In the genomic region with DNA sequence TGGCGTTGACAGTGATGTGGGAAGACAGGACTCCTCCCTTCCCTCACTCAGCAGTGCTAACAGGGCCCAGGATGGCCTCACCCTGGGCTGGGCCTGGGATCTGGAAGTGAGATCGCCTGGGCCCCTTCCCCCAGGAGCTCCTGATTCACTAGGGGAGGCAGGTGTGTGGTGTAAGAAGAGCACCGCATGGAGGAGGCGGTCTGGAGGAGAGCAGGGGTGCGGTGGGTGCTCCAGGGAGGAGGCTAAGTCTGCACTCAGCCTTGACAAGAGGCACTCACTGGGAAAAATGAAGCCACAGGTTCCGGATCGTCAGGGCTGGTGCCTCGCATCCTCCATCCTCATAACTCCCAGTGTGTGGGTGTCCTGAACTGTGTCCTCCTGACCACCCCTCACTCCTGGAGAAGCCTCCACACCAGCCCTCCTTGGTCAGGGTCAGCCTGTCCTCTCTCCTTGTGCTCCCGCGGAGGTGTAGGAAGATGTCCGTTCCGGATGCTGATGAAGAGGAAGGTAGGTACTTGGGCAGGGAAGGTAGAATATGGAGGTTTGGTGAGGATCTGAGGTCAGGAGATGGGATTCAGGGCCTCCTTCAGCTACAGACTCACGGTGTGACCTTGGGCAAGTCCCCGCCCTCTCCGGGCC, we compare ENCODE assay signal across 1 cellular context.
TF ChIP-seq lines count a peak whose summit lies in the region.

No MANE protein-coding gene starts in this region.

TF ChIP-seq in HepG2, 621 proteins besides CTCF, POLR2A, EP300 and RAD21 (continued from another document):
- TF ChIP-seq, protein P1, sequence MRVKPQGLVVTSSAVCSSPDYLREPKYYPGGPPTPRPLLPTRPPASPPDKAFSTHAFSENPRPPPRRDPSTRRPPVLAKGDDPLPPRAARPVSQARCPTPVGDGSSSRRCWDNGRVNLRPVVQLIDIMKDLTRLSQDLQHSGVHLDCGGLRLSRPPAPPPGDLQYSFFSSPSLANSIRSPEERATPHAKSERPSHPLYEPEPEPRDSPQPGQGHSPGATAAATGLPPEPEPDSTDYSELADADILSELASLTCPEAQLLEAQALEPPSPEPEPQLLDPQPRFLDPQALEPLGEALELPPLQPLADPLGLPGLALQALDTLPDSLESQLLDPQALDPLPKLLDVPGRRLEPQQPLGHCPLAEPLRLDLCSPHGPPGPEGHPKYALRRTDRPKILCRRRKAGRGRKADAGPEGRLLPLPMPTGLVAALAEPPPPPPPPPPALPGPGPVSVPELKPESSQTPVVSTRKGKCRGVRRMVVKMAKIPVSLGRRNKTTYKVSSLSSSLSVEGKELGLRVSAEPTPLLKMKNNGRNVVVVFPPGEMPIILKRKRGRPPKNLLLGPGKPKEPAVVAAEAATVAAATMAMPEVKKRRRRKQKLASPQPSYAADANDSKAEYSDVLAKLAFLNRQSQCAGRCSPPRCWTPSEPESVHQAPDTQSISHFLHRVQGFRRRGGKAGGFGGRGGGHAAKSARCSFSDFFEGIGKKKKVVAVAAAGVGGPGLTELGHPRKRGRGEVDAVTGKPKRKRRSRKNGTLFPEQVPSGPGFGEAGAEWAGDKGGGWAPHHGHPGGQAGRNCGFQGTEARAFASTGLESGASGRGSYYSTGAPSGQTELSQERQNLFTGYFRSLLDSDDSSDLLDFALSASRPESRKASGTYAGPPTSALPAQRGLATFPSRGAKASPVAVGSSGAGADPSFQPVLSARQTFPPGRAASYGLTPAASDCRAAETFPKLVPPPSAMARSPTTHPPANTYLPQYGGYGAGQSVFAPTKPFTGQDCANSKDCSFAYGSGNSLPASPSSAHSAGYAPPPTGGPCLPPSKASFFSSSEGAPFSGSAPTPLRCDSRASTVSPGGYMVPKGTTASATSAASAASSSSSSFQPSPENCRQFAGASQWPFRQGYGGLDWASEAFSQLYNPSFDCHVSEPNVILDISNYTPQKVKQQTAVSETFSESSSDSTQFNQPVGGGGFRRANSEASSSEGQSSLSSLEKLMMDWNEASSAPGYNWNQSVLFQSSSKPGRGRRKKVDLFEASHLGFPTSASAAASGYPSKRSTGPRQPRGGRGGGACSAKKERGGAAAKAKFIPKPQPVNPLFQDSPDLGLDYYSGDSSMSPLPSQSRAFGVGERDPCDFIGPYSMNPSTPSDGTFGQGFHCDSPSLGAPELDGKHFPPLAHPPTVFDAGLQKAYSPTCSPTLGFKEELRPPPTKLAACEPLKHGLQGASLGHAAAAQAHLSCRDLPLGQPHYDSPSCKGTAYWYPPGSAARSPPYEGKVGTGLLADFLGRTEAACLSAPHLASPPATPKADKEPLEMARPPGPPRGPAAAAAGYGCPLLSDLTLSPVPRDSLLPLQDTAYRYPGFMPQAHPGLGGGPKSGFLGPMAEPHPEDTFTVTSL (CRISPR knock-in tag; IDR thresholded peaks at IDR 0.05; ENCODE audit: borderline replicate concordance) = no peak
- TF ChIP-seq, protein P2, sequence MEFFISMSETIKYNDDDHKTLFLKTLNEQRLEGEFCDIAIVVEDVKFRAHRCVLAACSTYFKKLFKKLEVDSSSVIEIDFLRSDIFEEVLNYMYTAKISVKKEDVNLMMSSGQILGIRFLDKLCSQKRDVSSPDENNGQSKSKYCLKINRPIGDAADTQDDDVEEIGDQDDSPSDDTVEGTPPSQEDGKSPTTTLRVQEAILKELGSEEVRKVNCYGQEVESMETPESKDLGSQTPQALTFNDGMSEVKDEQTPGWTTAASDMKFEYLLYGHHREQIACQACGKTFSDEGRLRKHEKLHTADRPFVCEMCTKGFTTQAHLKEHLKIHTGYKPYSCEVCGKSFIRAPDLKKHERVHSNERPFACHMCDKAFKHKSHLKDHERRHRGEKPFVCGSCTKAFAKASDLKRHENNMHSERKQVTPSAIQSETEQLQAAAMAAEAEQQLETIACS (CRISPR knock-in tag; IDR thresholded peaks at IDR 0.05) = no peak
TF ChIP-seq in HepG2: peak in this region for 0.
